1 cellular context compared by ENCODE assay signal in genomic region chr12:89345830-89346740, GRCh38.
TF ChIP-seq lines count a peak whose summit lies in the region.

No MANE protein-coding gene starts in this region.

TF ChIP-seq in GM12878, 131 proteins besides CTCF, POLR2A, EP300 and RAD21 (continued from another document and continues in another):
- no peak for TF ChIP-seq IRF3 (IDR thresholded peaks at IDR 0.05)
- TF ChIP-seq ZSCAN29 (IDR thresholded peaks at IDR 0.05): no peak
- TF ChIP-seq WRNIP1 (IDR thresholded peaks at IDR 0.05; ENCODE audit: borderline replicate concordance, low read depth, low read length): no peak
- no peak for TF ChIP-seq RB1 (IDR thresholded peaks at IDR 0.05; ENCODE audit: borderline replicate concordance)
- TF ChIP-seq HDGF (IDR thresholded peaks at IDR 0.05): no peak
- TF ChIP-seq KLF5 (IDR thresholded peaks at IDR 0.05; ENCODE audit: partially characterized antibody): no peak
- TF ChIP-seq E2F4 (IDR thresholded peaks at IDR 0.05; ENCODE audit: low read depth, low read length): no peak
- TF ChIP-seq RELB (IDR thresholded peaks at IDR 0.05; ENCODE audit: low read depth): no peak
- no peak for TF ChIP-seq KDM1A (IDR thresholded peaks at IDR 0.05; ENCODE audit: borderline replicate concordance)
- TF ChIP-seq CREB1 (IDR thresholded peaks at IDR 0.05; ENCODE audit: low read depth): peak; percentile 58; the same call in 1 of the 2 replicates
- peak; percentile 78 for TF ChIP-seq CREM (IDR thresholded peaks at IDR 0.05; ENCODE audit: low read depth)
- peak; percentile 89 for TF ChIP-seq ZBED1 (IDR thresholded peaks at IDR 0.05; ENCODE audit: borderline replicate concordance)
- no peak for TF ChIP-seq FOXK2 (IDR thresholded peaks at IDR 0.05)
- TF ChIP-seq RUNX3 (IDR thresholded peaks at IDR 0.05; ENCODE audit: low read length): peak; percentile 99
- no peak for TF ChIP-seq HSF1 (IDR thresholded peaks at IDR 0.05; ENCODE audit: low read depth, low read length)
- no peak for TF ChIP-seq MLLT1 (IDR thresholded peaks at IDR 0.05)
- no peak for TF ChIP-seq TARDBP (IDR thresholded peaks at IDR 0.05; ENCODE audit: borderline replicate concordance)
- no peak for TF ChIP-seq RBBP5 (conservative IDR thresholded peaks at IDR 0.05)
- TF ChIP-seq E2F8 (IDR thresholded peaks at IDR 0.05; ENCODE audit: low read depth, partially characterized antibody): no peak
- no peak for TF ChIP-seq YBX1 (IDR thresholded peaks at IDR 0.05)
- TF ChIP-seq PBX3 (IDR thresholded peaks at IDR 0.05; ENCODE audit: insufficient replicate concordance, low read depth, low read length): peak; percentile 6
- TF ChIP-seq JUND (IDR thresholded peaks at IDR 0.05; ENCODE audit: low read depth, low read length): peak; percentile 59; the same call in 1 of the 2 replicates
- no peak for TF ChIP-seq E4F1 (IDR thresholded peaks at IDR 0.05; ENCODE audit: borderline replicate concordance, partially characterized antibody)
- peak; percentile 88 for TF ChIP-seq IRF4 (IDR thresholded peaks at IDR 0.05; ENCODE audit: low read depth, low read length)
- no peak for TF ChIP-seq EZH2 (IDR thresholded peaks at IDR 0.05; ENCODE audit: borderline replicate concordance, control insufficient read depth, low read depth, low read length)
- peak; percentile 79; the same call in 1 of the 2 replicates for TF ChIP-seq PML (IDR thresholded peaks at IDR 0.05; ENCODE audit: low read length)
- peak; percentile 86; the same call in 1 of the 2 replicates for TF ChIP-seq BCL11A (IDR thresholded peaks at IDR 0.05; ENCODE audit: low read depth, low read length)
- TF ChIP-seq CUX1 (IDR thresholded peaks at IDR 0.05; ENCODE audit: insufficient replicate concordance, low read depth, low read length): no peak
- TF ChIP-seq PAX8 (IDR thresholded peaks at IDR 0.05): no peak
- no peak for TF ChIP-seq CEBPZ (IDR thresholded peaks at IDR 0.05; ENCODE audit: low read depth, low read length)
- TF ChIP-seq BRCA1 (IDR thresholded peaks at IDR 0.05; ENCODE audit: low read depth, low read length): no peak
- TF ChIP-seq MTA3 (IDR thresholded peaks at IDR 0.05; ENCODE audit: borderline replicate concordance, low read length): peak; percentile 91; the same call in 1 of the 2 replicates
- peak; percentile 92 for TF ChIP-seq IKZF1 (conservative IDR thresholded peaks at IDR 0.05)
- TF ChIP-seq JUNB (IDR thresholded peaks at IDR 0.05): peak; percentile 93
- peak; percentile 92 for TF ChIP-seq SPI1 (IDR thresholded peaks at IDR 0.05; ENCODE audit: borderline replicate concordance, insufficient read depth, low read depth, low read length)
- no peak for TF ChIP-seq STAT1 (conservative IDR thresholded peaks at IDR 0.05)
